8 cellular contexts compared by ENCODE assay signal in the genomic region with DNA sequence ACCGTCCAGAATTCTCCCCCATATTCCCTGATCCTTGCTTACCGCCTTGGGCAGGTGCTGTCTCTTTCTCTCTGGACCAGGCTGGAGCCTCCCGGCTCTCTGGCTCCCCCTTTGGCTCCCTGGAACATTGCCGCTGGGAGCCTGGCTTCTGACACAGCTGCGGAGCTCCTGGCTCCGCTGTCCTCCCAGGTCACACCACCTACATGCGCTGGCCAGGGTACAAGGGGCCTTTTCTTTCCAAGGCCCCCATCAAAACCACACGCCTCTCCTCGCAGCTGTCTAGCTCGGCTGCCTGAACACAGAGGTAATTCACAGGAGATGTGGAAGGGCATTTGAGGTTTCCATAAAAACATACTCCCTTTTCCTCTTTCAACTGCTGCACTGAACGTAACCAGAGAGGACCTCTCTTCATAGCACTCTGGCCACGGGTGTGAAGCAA. TPM values are rescaled to one million over a fixed set of nuclear protein-coding genes. Genes with fewer than 3 reads are reported as not detected.
DNase-seq lines count a peak whose midpoint lies in the region; ATAC-seq and TF ChIP-seq lines count a peak whose summit lies in the region.

No MANE protein-coding gene starts in this region.

- no peak overlapping the region for H3K14ac ChIP-seq in trophoblast cell (ENCODE audit: low read length)

- peaks cover 25% of the 10 kb centered on the region for H3K27me3 Mint-ChIP-seq in activated CD8-positive, alpha-beta memory T cell treated with anti-CD3 and anti-CD28 coated beads, Interleukin-2, amount 10 ng/mL, durations not matched to agents 7 days and 5 days

- no peak overlapping the region for H3K27ac Mint-ChIP-seq in activated CD8-positive, alpha-beta memory T cell treated with anti-CD3 and anti-CD28 coated beads, Interleukin-2, amount 10 ng/mL, durations not matched to agents 7 days and 5 days

- H2BK12ac ChIP-seq in trophoblast cell (ENCODE audit: low read length) = no peak overlapping the region

- no peak overlapping the region for H4K12ac ChIP-seq in trophoblast cell (ENCODE audit: low read depth, low read length)

- no peak overlapping the region for H2AFZ ChIP-seq in trophoblast cell (ENCODE audit: insufficient read depth, low read length, poor library complexity)

- no peaks in the 10 kb centered on the region for H3K36me3 ChIP-seq in trophoblast cell (ENCODE audit: control insufficient read depth in 1 of 2, insufficient read depth in 2 of 2, low read length in 2 of 2)

- H3K4me3 Mint-ChIP-seq in activated CD8-positive, alpha-beta memory T cell treated with anti-CD3 and anti-CD28 coated beads, Interleukin-2, amount 10 ng/mL, durations not matched to agents 7 days and 5 days = no peak overlapping the region

- WGBS in trophoblast cell (ENCODE audit: extremely low coverage, insufficient coverage, insufficient read length) = no CpG with 5 or more reads among the region's 12 CpGs

- CTCF ChIA-PET in HEK293T (lab: Yijun Ruan, JAX) = interaction anchor here (0.6 to 3.6 kb wide), 3 partner anchors 12 to 22 kb away, joined by 3 to 24 read pairs (median 3); no protein-coding TSS in a partner anchor
- CTCF ChIA-PET in activated CD8-positive, alpha-beta memory T cell treated with anti-CD3 and anti-CD28 coated beads, Interleukin-2, amount 10 ng/mL, durations not matched to agents 7 days and 5 days (lab: Charles Lee) = interaction anchor here (0.8 to 2.5 kb wide), 8 partner anchors 9 to 22 kb away, joined by 3 to 11 read pairs (median 4); no protein-coding TSS in a partner anchor

- no peaks in the 10 kb centered on the region for H3K9me3 ChIP-seq in trophoblast cell (ENCODE audit: insufficient read depth, low read depth, low read length)

- peak; percentile 70 for DNase-seq in DMS153 (lab: John Stamatoyannopoulos, UW)
- DNase-seq in HEK293T (ENCODE audit: extremely low spot score) = peak; percentile 92
- DNase-seq in NCI-H2171 treated with DMSO at 0.1 percent for 48 hours (lab: John Stamatoyannopoulos, UW) = peak; percentile 65
- DNase-seq in activated CD8-positive, alpha-beta memory T cell treated with anti-CD3 and anti-CD28 coated beads, Interleukin-2, amount 10 ng/mL, durations not matched to agents 7 days and 5 days = no peak
- peak; percentile 45 for DNase-seq in germinal center (ENCODE audit: low spot score)
- peak; percentile 64 to 78 for DNase-seq in trophoblast cell

- H2BK5ac ChIP-seq in trophoblast cell (ENCODE audit: low read depth, low read length, poor library complexity) = no peak overlapping the region

- no peaks in the 10 kb centered on the region for H3K36me3 Mint-ChIP-seq in activated CD8-positive, alpha-beta memory T cell treated with anti-CD3 and anti-CD28 coated beads, Interleukin-2, amount 10 ng/mL, durations not matched to agents 7 days and 5 days

- H4K91ac ChIP-seq in trophoblast cell (ENCODE audit: low read depth, low read length) = no peak overlapping the region

- peak; percentile 72 for ATAC-seq in activated CD8-positive, alpha-beta memory T cell treated with anti-CD3 and anti-CD28 coated beads, Interleukin-2, amount 10 ng/mL, durations not matched to agents 7 days and 5 days
- ATAC-seq in activated CD4-positive, CD25-positive, alpha-beta regulatory T cell treated with anti-CD3 and anti-CD28 coated beads, Interleukin-2, amount 50 U/mL, for 24 hours = no peak
- no peak for ATAC-seq in GM19035 (IDR thresholded peaks at IDR 0.05; ENCODE audit: unreplicated experiment)

- no peak overlapping the region for H2BK120ac ChIP-seq in trophoblast cell (ENCODE audit: insufficient read depth, low read length, poor library complexity)

- H3K4me3 ChIP-seq in trophoblast cell (ENCODE audit: low read depth, low read length) = no peak overlapping the region

- no peak overlapping the region for H3K27ac ChIP-seq in trophoblast cell (ENCODE audit: low read depth, low read length)

- no peaks in the 10 kb centered on the region for H3K27me3 ChIP-seq in trophoblast cell (ENCODE audit: insufficient read depth, low read length)

- H3K79me1 ChIP-seq in trophoblast cell (ENCODE audit: low read length) = no peaks in the 10 kb centered on the region

- H3K4me1 Mint-ChIP-seq in activated CD8-positive, alpha-beta memory T cell treated with anti-CD3 and anti-CD28 coated beads, Interleukin-2, amount 10 ng/mL, durations not matched to agents 7 days and 5 days = no peaks in the 10 kb centered on the region

- H3K4me1 ChIP-seq in trophoblast cell (ENCODE audit: control insufficient read depth in 1 of 2, insufficient read depth in 2 of 2, low read length in 2 of 2) = no peaks in the 10 kb centered on the region

- no peak overlapping the region for H3K23ac ChIP-seq in trophoblast cell (ENCODE audit: low read length)

- POLR2A ChIA-PET in HEK293T (lab: Yijun Ruan, JAX) = interaction anchor here (1.7 kb wide), 1 partner anchor 323 kb away, joined by 4 read pairs; no protein-coding TSS in a partner anchor

- H3K4me2 ChIP-seq in trophoblast cell (ENCODE audit: low read length) = no peak overlapping the region

- H3K4ac ChIP-seq in trophoblast cell (ENCODE audit: low read depth, low read length) = no peak overlapping the region

- no peak overlapping the region for H3K18ac ChIP-seq in trophoblast cell (ENCODE audit: low read length)

- H3K9me3 Mint-ChIP-seq in activated CD8-positive, alpha-beta memory T cell treated with anti-CD3 and anti-CD28 coated beads, Interleukin-2, amount 10 ng/mL, durations not matched to agents 7 days and 5 days (ENCODE audit: low read depth) = no peaks in the 10 kb centered on the region

- H3K9ac ChIP-seq in trophoblast cell (ENCODE audit: low read length) = no peak overlapping the region

- H2AK5ac ChIP-seq in trophoblast cell (ENCODE audit: low read length) = no peak overlapping the region

- no peak overlapping the region for H4K8ac ChIP-seq in trophoblast cell (ENCODE audit: low read depth, low read length)

- H3K79me2 ChIP-seq in trophoblast cell (ENCODE audit: control insufficient read depth, insufficient read depth, low read length, poor library complexity) = no peaks in the 10 kb centered on the region

TF ChIP-seq in HEK293T, 16 proteins besides CTCF, POLR2A, EP300 and RAD21:
- no peak for TF ChIP-seq BHLHE40 (IDR thresholded peaks at IDR 0.05; ENCODE audit: borderline replicate concordance)
- TF ChIP-seq CTBP1 (IDR thresholded peaks at IDR 0.05; ENCODE audit: borderline replicate concordance) = no peak
- TF ChIP-seq FOXA1 (IDR thresholded peaks at IDR 0.05) = no peak
- no peak for TF ChIP-seq NFRKB (IDR thresholded peaks at IDR 0.05)
- TF ChIP-seq LEF1 (IDR thresholded peaks at IDR 0.05; ENCODE audit: borderline replicate concordance) = no peak
- TF ChIP-seq FOXM1 (IDR thresholded peaks at IDR 0.05; ENCODE audit: borderline replicate concordance) = no peak
- no peak for TF ChIP-seq HDGF (IDR thresholded peaks at IDR 0.05; ENCODE audit: borderline replicate concordance)
- no peak for TF ChIP-seq TARDBP (IDR thresholded peaks at IDR 0.05)
- no peak for TF ChIP-seq L3MBTL2 (conservative IDR thresholded peaks at IDR 0.05)
- TF ChIP-seq ZNF384 (IDR thresholded peaks at IDR 0.05) = no peak
- no peak for TF ChIP-seq ELF4 (IDR thresholded peaks at IDR 0.05)
- no peak for TF ChIP-seq SP1 (IDR thresholded peaks at IDR 0.05)
- TF ChIP-seq, protein P1, sequence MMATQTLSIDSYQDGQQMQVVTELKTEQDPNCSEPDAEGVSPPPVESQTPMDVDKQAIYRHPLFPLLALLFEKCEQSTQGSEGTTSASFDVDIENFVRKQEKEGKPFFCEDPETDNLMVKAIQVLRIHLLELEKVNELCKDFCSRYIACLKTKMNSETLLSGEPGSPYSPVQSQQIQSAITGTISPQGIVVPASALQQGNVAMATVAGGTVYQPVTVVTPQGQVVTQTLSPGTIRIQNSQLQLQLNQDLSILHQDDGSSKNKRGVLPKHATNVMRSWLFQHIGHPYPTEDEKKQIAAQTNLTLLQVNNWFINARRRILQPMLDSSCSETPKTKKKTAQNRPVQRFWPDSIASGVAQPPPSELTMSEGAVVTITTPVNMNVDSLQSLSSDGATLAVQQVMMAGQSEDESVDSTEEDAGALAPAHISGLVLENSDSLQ (IDR thresholded peaks at IDR 0.05) = no peak
- TF ChIP-seq ARNT (IDR thresholded peaks at IDR 0.05) = no peak
- TF ChIP-seq SUZ12 (IDR thresholded peaks at IDR 0.05) = no peak
- TF ChIP-seq FOXK2 (IDR thresholded peaks at IDR 0.05) = no peak

RNA-seq across cellular contexts. Expression of a gene that starts 7.5 kb away (rescaled TPM):
- total RNA-seq in activated CD8-positive, alpha-beta memory T cell treated with anti-CD3 and anti-CD28 coated beads, Interleukin-2, amount 10 ng/mL, durations not matched to agents 7 days and 5 days = not detected
- not detected in 2 replicates for polyA plus RNA-seq in trophoblast cell (2013)
